17 cellular contexts compared by ENCODE assay signal in the genomic region with DNA sequence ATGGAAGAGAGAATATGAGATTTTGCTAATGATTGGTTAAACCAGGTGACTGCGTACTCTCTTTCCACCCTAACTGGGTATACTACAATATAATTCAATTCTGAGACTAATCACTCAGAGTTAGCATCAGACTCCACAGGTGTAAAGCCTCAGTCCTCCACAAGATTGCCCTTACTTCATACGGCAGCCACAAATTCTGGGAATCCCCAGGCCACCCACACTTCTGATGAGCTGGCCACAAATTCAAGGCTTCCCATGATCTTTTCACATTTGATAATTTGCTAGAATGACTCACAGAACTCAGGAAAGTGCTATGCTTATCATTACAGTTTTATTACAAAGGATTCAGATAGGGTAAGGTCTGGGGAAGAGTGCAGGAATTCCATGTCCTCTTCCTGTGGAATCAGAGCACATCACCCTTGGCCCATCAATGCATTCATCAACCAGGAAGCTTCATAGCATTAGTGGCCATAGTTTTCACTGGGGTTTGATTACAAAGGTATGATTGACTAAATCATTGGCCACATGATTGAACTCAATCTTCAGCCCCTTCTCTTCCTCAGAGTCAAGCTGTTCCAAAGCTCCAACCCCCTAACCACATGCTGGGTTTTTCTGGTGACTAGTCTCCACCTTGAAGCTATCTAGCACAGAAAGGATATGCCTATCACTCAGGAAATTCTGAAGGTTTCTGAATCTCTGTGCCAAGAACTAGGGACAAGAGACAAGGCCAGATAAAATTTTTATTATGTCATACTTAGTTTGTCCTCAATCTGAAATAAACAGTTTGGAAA.
DNase-seq lines count a peak whose midpoint lies in the region; ATAC-seq and TF ChIP-seq lines count a peak whose summit lies in the region.
"Had no signal": no experiment of that assay in that cellular context is flagged by ENCODE, and none has a peak within 500 bp of the region (broad histone marks: within the 10 kb centered on the region; RNA-seq: fewer than 3 reads in every experiment).

No MANE protein-coding gene starts in this region.

- peaks cover 52% of the 10 kb centered on the region for H3K4me1 Mint-ChIP-seq in activated CD8-positive, alpha-beta T cell treated with anti-CD3 and anti-CD28 coated beads for 36 hours (ENCODE audit: low read depth)
- peaks cover 28% of the 10 kb centered on the region for H3K4me1 Mint-ChIP-seq in activated CD8-positive, alpha-beta T cell treated with anti-CD3 and anti-CD28 coated beads, Interleukin-2, amount 10 ng/mL, durations not matched to agents 7 days and 5 days (ENCODE audit: low read depth)

- POLR2A ChIA-PET in activated CD8-positive, alpha-beta T cell treated with anti-CD3 and anti-CD28 coated beads for 36 hours (lab: Charles Lee): no interaction called here
- POLR2A ChIA-PET in activated CD8-positive, alpha-beta T cell treated with anti-CD3 and anti-CD28 coated beads, Interleukin-2, amount 10 ng/mL, durations not matched to agents 7 days and 5 days (lab: Charles Lee): no interaction called here

- H3K27ac Mint-ChIP-seq in activated CD8-positive, alpha-beta T cell treated with anti-CD3 and anti-CD28 coated beads for 36 hours: peak overlapping the region; percentile 51
- no peak overlapping the region for H3K27ac Mint-ChIP-seq in activated CD8-positive, alpha-beta T cell treated with anti-CD3 and anti-CD28 coated beads, Interleukin-2, amount 10 ng/mL, durations not matched to agents 7 days and 5 days

- no peak for TF ChIP-seq CTCF in activated CD8-positive, alpha-beta T cell treated with anti-CD3 and anti-CD28 coated beads for 36 hours (IDR thresholded peaks at IDR 0.05)
- no peak for TF ChIP-seq CTCF in epithelial cell of esophagus (IDR thresholded peaks at IDR 0.05; ENCODE audit: insufficient read depth, low read depth, low read length, missing control alignments)

- no peak overlapping the region for H3K4me3 Mint-ChIP-seq in activated CD8-positive, alpha-beta T cell treated with anti-CD3 and anti-CD28 coated beads for 36 hours
- no peak overlapping the region for H3K4me3 Mint-ChIP-seq in activated CD8-positive, alpha-beta T cell treated with anti-CD3 and anti-CD28 coated beads, Interleukin-2, amount 10 ng/mL, durations not matched to agents 7 days and 5 days
- H3K4me3 Mint-ChIP-seq: CD8-positive, alpha-beta T cell had no signal

- no peaks in the 10 kb centered on the region for H3K36me3 Mint-ChIP-seq in activated CD8-positive, alpha-beta T cell treated with anti-CD3 and anti-CD28 coated beads for 36 hours (ENCODE audit: low read depth)
- H3K36me3 Mint-ChIP-seq in activated CD8-positive, alpha-beta T cell treated with anti-CD3 and anti-CD28 coated beads, Interleukin-2, amount 10 ng/mL, durations not matched to agents 7 days and 5 days (ENCODE audit: low read depth): peaks cover 6% of the 10 kb centered on the region

- no peaks in the 10 kb centered on the region for H3K9me3 Mint-ChIP-seq in activated CD8-positive, alpha-beta T cell treated with anti-CD3 and anti-CD28 coated beads for 36 hours
- H3K9me3 Mint-ChIP-seq in activated CD8-positive, alpha-beta T cell treated with anti-CD3 and anti-CD28 coated beads, Interleukin-2, amount 10 ng/mL, durations not matched to agents 7 days and 5 days (ENCODE audit: insufficient read depth): peaks cover 6% of the 10 kb centered on the region

- no peaks in the 10 kb centered on the region for H3K27me3 Mint-ChIP-seq in activated CD8-positive, alpha-beta T cell treated with anti-CD3 and anti-CD28 coated beads for 36 hours
- H3K27me3 Mint-ChIP-seq in activated CD8-positive, alpha-beta T cell treated with anti-CD3 and anti-CD28 coated beads, Interleukin-2, amount 10 ng/mL, durations not matched to agents 7 days and 5 days (ENCODE audit: low read depth): no peaks in the 10 kb centered on the region
- H3K27me3 Mint-ChIP-seq: activated CD8-positive, alpha-beta memory T cell treated with anti-CD3 and anti-CD28 coated beads, Interleukin-2, amount 10 ng/mL, durations not matched to agents 7 days and 5 days had no signal

- peak; percentile 82 for ATAC-seq in activated CD8-positive, alpha-beta T cell treated with anti-CD3 and anti-CD28 coated beads for 36 hours
- ATAC-seq in activated CD8-positive, alpha-beta T cell treated with anti-CD3 and anti-CD28 coated beads, Interleukin-2, amount 10 ng/mL, durations not matched to agents 7 days and 5 days: no peak
- ATAC-seq: activated CD8-positive, alpha-beta memory T cell treated with anti-CD3 and anti-CD28 coated beads, Interleukin-2, amount 10 ng/mL, durations not matched to agents 7 days and 5 days; CD8-positive, alpha-beta T cell; HCT116; heart right ventricle; lower lobe of right lung; pancreas; sciatic nerve had no signal

- CTCF ChIA-PET in activated CD8-positive, alpha-beta T cell treated with anti-CD3 and anti-CD28 coated beads for 36 hours (lab: Charles Lee): interaction anchor here (1.0 to 1.8 kb wide), 2 partner anchors 39 to 321 kb away, joined by 4 to 6 read pairs; no protein-coding TSS in a partner anchor
- CTCF ChIA-PET in activated CD8-positive, alpha-beta T cell treated with anti-CD3 and anti-CD28 coated beads, Interleukin-2, amount 10 ng/mL, durations not matched to agents 7 days and 5 days (lab: Charles Lee): interaction anchor here (1.7 kb wide), 1 partner anchor 39 kb away, joined by 6 read pairs; no protein-coding TSS in a partner anchor

- peak; percentile 77 for DNase-seq in activated CD8-positive, alpha-beta T cell treated with anti-CD3 and anti-CD28 coated beads for 36 hours
- no peak for DNase-seq in activated CD8-positive, alpha-beta T cell treated with anti-CD3 and anti-CD28 coated beads, Interleukin-2, amount 10 ng/mL, durations not matched to agents 7 days and 5 days
- peak; percentile 45 to 63 for DNase-seq in activated CD4-positive, alpha-beta T cell treated with anti-CD3 and anti-CD28 coated beads, Interleukin-2, amount 50 U/mL, for 48 hours
- peak; percentile 6 for DNase-seq in epithelial cell of esophagus (ENCODE audit: low read depth)
- DNase-seq in stimulated activated CD8-positive, alpha-beta memory T cell treated with anti-CD3 and anti-CD28 coated beads, Interleukin-7, amount 100 ng/mL, for 48 hours (ENCODE audit: extremely low read depth in 1 of 2, low read depth in 1 of 2): peak; percentile 3 to 17
- no peak for DNase-seq in NCI-H2107 (lab: John Stamatoyannopoulos, UW)
- no peak for DNase-seq in NCI-H1694 (lab: John Stamatoyannopoulos, UW)
- no peak for DNase-seq in GM19238 (ENCODE audit: insufficient read length, low spot score)
- DNase-seq: activated CD8-positive, alpha-beta memory T cell treated with anti-CD3 and anti-CD28 coated beads, Interleukin-2, amount 10 ng/mL, durations not matched to agents 7 days and 5 days; CD8-positive, alpha-beta T cell; DMS79; heart right ventricle; lower lobe of right lung; NCI-H1105; pancreas had no signal

- no peak overlapping the region for H3K4me3 ChIP-seq in epithelial cell of esophagus (ENCODE audit: low read length)
- H3K4me3 ChIP-seq: heart right ventricle, lower lobe of right lung, pancreas had no signal

- intact Hi-C loops in activated CD8-positive, alpha-beta T cell treated with anti-CD3 and anti-CD28 coated beads for 36 hours (cut with micrococcal nuclease): no loop called here

Comparison
In these comparisons a context has a peak if more than half of its experiments do, and no peak if none do; other contexts are left out.
1. DNase-seq: peak in activated CD8-positive, alpha-beta T cell treated with anti-CD3 and anti-CD28 coated beads for 36 hours (single experiment), activated CD4-positive, alpha-beta T cell treated with anti-CD3 and anti-CD28 coated beads, Interleukin-2, amount 50 U/mL, for 48 hours (2 of 2), epithelial cell of esophagus (single experiment) and stimulated activated CD8-positive, alpha-beta memory T cell treated with anti-CD3 and anti-CD28 coated beads, Interleukin-7, amount 100 ng/mL, for 48 hours (2 of 2); none in activated CD8-positive, alpha-beta T cell treated with anti-CD3 and anti-CD28 coated beads, Interleukin-2, amount 10 ng/mL, durations not matched to agents 7 days and 5 days (single experiment), NCI-H2107 (single experiment), NCI-H1694 (single experiment) and GM19238 (single experiment).